Comparison of ENCODE assay signal across 11 cellular contexts in genomic region chr11:114172055-114172861, GRCh38.
A peak's percentile ranks its signal among the peaks of the same experiment; 100 is the strongest.
DNase-seq lines count a peak whose midpoint lies in the region; ATAC-seq and TF ChIP-seq lines count a peak whose summit lies in the region.
"Had no signal": no experiment of that assay in that cellular context is flagged by ENCODE, and none has a peak within 500 bp of the region (broad histone marks: within the 10 kb centered on the region; RNA-seq: fewer than 3 reads in every experiment).

No MANE protein-coding gene starts in this region.

- H3K27me3 Mint-ChIP-seq in brain (peaks cover 14% of the 10 kb centered on the region), nephron (ENCODE audit: low read depth) (peaks cover 81% of the 10 kb centered on the region)

- H3K4me1 Mint-ChIP-seq in brain (peaks cover 88% of the 10 kb centered on the region), nephron (peaks cover 64% of the 10 kb centered on the region)
- H3K4me1 Mint-ChIP-seq: endodermal cell had no signal

- peaks cover 58% of the 10 kb centered on the region for H3K4me1 ChIP-seq in cardiac muscle cell (ENCODE audit: low read depth)
- peaks cover 100% of the 10 kb centered on the region for H3K4me1 ChIP-seq in vagina

- H3K27ac Mint-ChIP-seq in brain (peak overlapping the region; percentile 54 to 89 (median 70)), nephron (peak overlapping the region in 2 of 3 experiments; percentile 41 to 71)
- H3K27ac Mint-ChIP-seq: endodermal cell had no signal

- no peaks in the 10 kb centered on the region for H3K9me3 ChIP-seq in cardiac muscle cell (ENCODE audit: low read depth)
- no peaks in the 10 kb centered on the region for H3K9me3 ChIP-seq in vagina

- no peaks in the 10 kb centered on the region for H3K36me3 Mint-ChIP-seq in brain
- H3K36me3 Mint-ChIP-seq in nephron (ENCODE audit: low read depth), result no peaks in the 10 kb centered on the region

- intact Hi-C loops in left cardiac atrium (cut with DNase I), result loop anchor here in 1 of 2 donors (10.0 kb wide), 1 partner anchor 83 kb away; no protein-coding TSS in a partner anchor
- intact Hi-C loops in vagina (cut with DNase I), result no loop called here

- no peak overlapping the region for H3K4me3 ChIP-seq in cardiac muscle cell
- no peak overlapping the region for H3K4me3 ChIP-seq in vagina

- ATAC-seq in left cardiac atrium (no peak), HG03565 (IDR thresholded peaks at IDR 0.05; ENCODE audit: unreplicated experiment) (no peak)
- ATAC-seq: HCT116 had no signal

- H3K9me3 Mint-ChIP-seq in brain, result peaks cover 0 to 5% (median 0%) of the 10 kb centered on the region in 5 experiments
- no peaks in the 10 kb centered on the region for H3K9me3 Mint-ChIP-seq in nephron
- H3K9me3 Mint-ChIP-seq: endodermal cell had no signal

- peak overlapping the region in 2 of 5 experiments; percentile 15 to 25 for H3K4me3 Mint-ChIP-seq in brain
- H3K4me3 Mint-ChIP-seq in nephron, result no peak overlapping the region
- H3K4me3 Mint-ChIP-seq: endodermal cell had no signal

- no peaks in the 10 kb centered on the region for H3K27me3 ChIP-seq in cardiac muscle cell
- no peaks in the 10 kb centered on the region for H3K27me3 ChIP-seq in vagina

- H3K36me3 ChIP-seq in cardiac muscle cell, result no peaks in the 10 kb centered on the region
- no peaks in the 10 kb centered on the region for H3K36me3 ChIP-seq in vagina

- no peak for TF ChIP-seq CTCF in cardiac muscle cell (IDR thresholded peaks at IDR 0.05; ENCODE audit: low read depth, low read length)
- TF ChIP-seq CTCF in brain (conservative IDR thresholded peaks at IDR 0.05), result no peak
- no peak for TF ChIP-seq CTCF in nephron (IDR thresholded peaks at IDR 0.05; ENCODE audit: unreplicated experiment in 3 of 3)
- TF ChIP-seq CTCF in vagina (IDR thresholded peaks at IDR 0.05), result no peak

- no peak for TF ChIP-seq POLR2A in vagina (IDR thresholded peaks at IDR 0.05)

- peak overlapping the region; percentile 78 for H3K27ac ChIP-seq in cardiac muscle cell
- H3K27ac ChIP-seq in vagina, result peak overlapping the region; percentile 95

- DNase-seq in cardiac muscle cell (ENCODE audit: low read depth in 1 of 2, low spot score in 1 of 2), result no peak
- DNase-seq in left cardiac atrium, result no peak
- DNase-seq in vagina (ENCODE audit: extremely low spot score in 2 of 2), result no peak
- DNase-seq in hepatic stellate cell (ENCODE audit: low spot score), result no peak
- no peak for DNase-seq in HK-2 (ENCODE audit: unreplicated experiment)
- DNase-seq: activated CD4-positive, alpha-beta T cell treated with anti-CD3 and anti-CD28 coated beads for 48 hours; endodermal cell had no signal
